In genomic region chr6:163661271-163661671, GRCh38 we compare ENCODE assay signal across 11 cellular contexts.
A peak's percentile ranks its signal among the peaks of the same experiment; 100 is the strongest.
DNase-seq lines count a peak whose midpoint lies in the region; ATAC-seq and TF ChIP-seq lines count a peak whose summit lies in the region.
"Had no signal": no experiment of that assay in that cellular context is flagged by ENCODE, and none has a peak within 500 bp of the region (broad histone marks: within the 10 kb centered on the region; RNA-seq: fewer than 3 reads in every experiment).

No MANE protein-coding gene starts in this region.

- intact Hi-C loops in mucosa of descending colon (cut with DNase I, micrococcal nuclease): no loop called here
- intact Hi-C loops in CD8-positive, alpha-beta T cell (cut with DNase I, micrococcal nuclease): no loop called here

- no peak overlapping the region for H3K27ac Mint-ChIP-seq in CD8-positive, alpha-beta T cell
- H3K27ac Mint-ChIP-seq: T-helper 1 cell treated with Interleukin-12 subunit alpha and Interleukin-12 subunit beta and Interleukin-4 antibody, amounts not matched to agents 30 μg/mL and 1 μg/mL, for 36 hours had no signal

- H3K4me1 ChIP-seq in mucosa of descending colon (ENCODE audit: low read depth) (no peaks in the 10 kb centered on the region), hepatocyte (ENCODE audit: insufficient read depth) (no peaks in the 10 kb centered on the region)
- H3K4me1 ChIP-seq in CD8-positive, alpha-beta T cell (ENCODE audit: insufficient read depth, low read length): no peaks in the 10 kb centered on the region
- H3K4me1 ChIP-seq: adrenal gland had no signal

- H3K36me3 Mint-ChIP-seq in CD8-positive, alpha-beta T cell: no peaks in the 10 kb centered on the region

- 79% methylated on average over 1 of the region's 1 CpG for WGBS in hepatocyte (ENCODE audit: low lambda C conversion rate, missing lambda C conversion rate)

- H3K36me3 ChIP-seq in mucosa of descending colon (ENCODE audit: low read depth): no peaks in the 10 kb centered on the region
- no peaks in the 10 kb centered on the region for H3K36me3 ChIP-seq in CD8-positive, alpha-beta T cell (ENCODE audit: insufficient read depth, low read length)
- no peaks in the 10 kb centered on the region for H3K36me3 ChIP-seq in hepatocyte (replicated peaks; ENCODE audit: insufficient read depth, low read depth)
- H3K36me3 ChIP-seq: adrenal gland, MG63 had no signal

- H3K27me3 ChIP-seq in CD8-positive, alpha-beta T cell (ENCODE audit: insufficient read depth, low read length): no peaks in the 10 kb centered on the region
- H3K27me3 ChIP-seq in hepatocyte: no peaks in the 10 kb centered on the region
- H3K27me3 ChIP-seq: adrenal gland, MG63 had no signal

- H3K4me3 Mint-ChIP-seq in CD8-positive, alpha-beta T cell: no peak overlapping the region
- H3K4me3 Mint-ChIP-seq: T-helper 1 cell treated with Interleukin-12 subunit alpha and Interleukin-12 subunit beta and Interleukin-4 antibody, amounts not matched to agents 30 μg/mL and 1 μg/mL, for 36 hours had no signal

- H2AFZ ChIP-seq in hepatocyte: no peak overlapping the region

- H3K27ac ChIP-seq in CD8-positive, alpha-beta T cell (ENCODE audit: low read depth, low read length): no peak overlapping the region
- H3K27ac ChIP-seq in hepatocyte: no peak overlapping the region
- H3K27ac ChIP-seq: adrenal gland had no signal

- TF ChIP-seq CTCF in mucosa of descending colon (IDR thresholded peaks at IDR 0.05): no peak
- no peak for TF ChIP-seq CTCF in CD8-positive, alpha-beta T cell (IDR thresholded peaks at IDR 0.05)
- TF ChIP-seq CTCF in hepatocyte (IDR thresholded peaks at IDR 0.05; ENCODE audit: poor library complexity): no peak

- H3K4me1 Mint-ChIP-seq in CD8-positive, alpha-beta T cell (ENCODE audit: low read depth): no peaks in the 10 kb centered on the region

- H3K9me3 ChIP-seq in mucosa of descending colon: no peaks in the 10 kb centered on the region
- H3K9me3 ChIP-seq in CD8-positive, alpha-beta T cell (ENCODE audit: low read length): no peaks in the 10 kb centered on the region
- H3K9me3 ChIP-seq in hepatocyte (ENCODE audit: low read depth): no peaks in the 10 kb centered on the region
- H3K9me3 ChIP-seq: adrenal gland, MG63 had no signal

- CTCF ChIA-PET in CD8-positive, alpha-beta T cell (lab: Charles Lee): no interaction called here

- ATAC-seq in GM18870 (IDR thresholded peaks at IDR 0.05; ENCODE audit: unreplicated experiment): peak; percentile 96
- ATAC-seq in GM21737 (IDR thresholded peaks at IDR 0.05; ENCODE audit: unreplicated experiment): peak; percentile 90
- ATAC-seq in HG03457 (IDR thresholded peaks at IDR 0.05; ENCODE audit: unreplicated experiment): peak; percentile 73
- peak; percentile 48 for ATAC-seq in mucosa of descending colon
- ATAC-seq in CD8-positive, alpha-beta T cell: no peak

- H3K9me3 Mint-ChIP-seq in CD8-positive, alpha-beta T cell: no peaks in the 10 kb centered on the region
- H3K9me3 Mint-ChIP-seq: T-helper 1 cell treated with Interleukin-12 subunit alpha and Interleukin-12 subunit beta and Interleukin-4 antibody, amounts not matched to agents 30 μg/mL and 1 μg/mL, for 36 hours had no signal

- DNase-seq in mucosa of descending colon: no peak
- DNase-seq in DMS53 treated with DMSO at 0.1 percent for 48 hours (lab: John Stamatoyannopoulos, UW; ENCODE audit: unreplicated experiment): no peak
- DNase-seq in CD8-positive, alpha-beta T cell: no peak
- DNase-seq in NCI-H1048 (lab: John Stamatoyannopoulos, UW): no peak
- DNase-seq in hepatocyte (ENCODE audit: low spot score): no peak
- DNase-seq: adrenal gland, MG63 had no signal

- POLR2A ChIA-PET in CD8-positive, alpha-beta T cell (lab: Charles Lee): no interaction called here

- H3K27me3 Mint-ChIP-seq in CD8-positive, alpha-beta T cell (ENCODE audit: low read depth): peaks cover 29% of the 10 kb centered on the region

- no peaks in the 10 kb centered on the region for H3K9me2 ChIP-seq in hepatocyte (replicated peaks; ENCODE audit: insufficient read depth)

- H4K20me1 ChIP-seq in hepatocyte (ENCODE audit: insufficient read depth, poor library complexity, severe bottlenecking): no peaks in the 10 kb centered on the region

- no peak overlapping the region for H3K4me2 ChIP-seq in hepatocyte

- H3K4me3 ChIP-seq in mucosa of descending colon: no peak overlapping the region
- H3K4me3 ChIP-seq in CD8-positive, alpha-beta T cell (ENCODE audit: low read depth, low read length): no peak overlapping the region
- no peak overlapping the region for H3K4me3 ChIP-seq in hepatocyte
- H3K4me3 ChIP-seq: adrenal gland, MG63 had no signal

- no peaks in the 10 kb centered on the region for H3K79me2 ChIP-seq in hepatocyte
